ENCODE assay signal across 34 cellular contexts in the genomic region with DNA sequence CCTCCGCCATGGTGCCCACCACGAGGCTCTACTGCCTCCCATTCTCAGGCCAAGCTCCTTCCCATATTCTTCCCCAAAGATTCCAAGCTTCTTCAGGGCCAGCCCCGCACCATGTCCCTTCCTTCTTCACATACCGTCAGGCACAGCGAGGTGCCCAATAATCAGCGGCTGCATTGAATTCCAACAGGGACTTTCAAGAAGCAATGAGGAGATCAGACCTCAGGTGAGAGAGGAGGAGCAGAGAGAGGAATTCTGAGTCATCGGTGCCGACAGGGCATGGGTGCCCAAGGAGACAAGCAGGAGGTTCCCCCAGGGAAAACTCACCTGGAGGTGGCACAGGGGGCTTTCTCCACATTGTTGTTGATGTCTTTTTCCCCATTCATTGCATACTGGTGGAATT. TPM values are rescaled to one million over a fixed set of nuclear protein-coding genes. Genes with fewer than 3 reads are reported as not detected.
"Had no signal": no experiment of that assay in that cellular context is flagged by ENCODE, and none has a peak within 500 bp of the region (broad histone marks: within the 10 kb centered on the region; RNA-seq: fewer than 3 reads in every experiment).

No MANE protein-coding gene starts in this region.

- H3K36me3 Mint-ChIP-seq: activated CD4-positive, alpha-beta memory T cell treated with anti-CD3 and anti-CD28 coated beads for 36 hours; activated naive CD4-positive, alpha-beta T cell treated with anti-CD3 and anti-CD28 coated beads, Interleukin-2, amount 50 U/mL, for 72 hours had no signal

- DNase-seq: activated B cell treated with CpG ODN at 0.5 μM for 24 hours; activated CD4-positive, alpha-beta memory T cell treated with anti-CD3 and anti-CD28 coated beads for 36 hours; activated CD4-positive, alpha-beta T cell treated with anti-CD3 and anti-CD28 coated beads for 4 hours; activated CD4-positive, alpha-beta T cell treated with anti-CD3 and anti-CD28 coated beads, Interleukin-2, amount 50 U/mL, for 1 hour; activated CD4-positive, CD25-positive, alpha-beta regulatory T cell treated with anti-CD3 and anti-CD28 coated beads, Interleukin-2, amount 50 U/mL, for 72 hours; activated CD8-positive, alpha-beta memory T cell treated with anti-CD3 and anti-CD28 coated beads, Interleukin-2, amount 50 U/mL, for 4 hours; activated gamma-delta T cell treated with Interleukin-2 at 50 U/mL for 16 hours; activated naive CD4-positive, alpha-beta T cell treated with anti-CD3 and anti-CD28 coated beads for 36 hours; activated T-cell treated with anti-CD3 and anti-CD28 coated beads for 4 hours; activated T-cell treated with anti-CD3 and anti-CD28 coated beads, Interleukin-2, amount 50 U/mL, for 4 hours; adrenal gland; body of pancreas; caudate nucleus; NCI-H1105 treated with DMSO at 0.1 percent for 48 hours; NCI-H1436; NCI-H1694; NCI-H1930; NCI-H2081 treated with DMSO at 0.1 percent for 48 hours; NCI-H226; NCI-H446 treated with DMSO at 0.1 percent for 48 hours; NCI-H524 treated with DMSO at 0.1 percent for 48 hours; PC-3; SIG-M5; T-helper 1 cell; T-helper 2 cell; T-helper 9 cell had no signal

- H3K9me3 Mint-ChIP-seq: activated B cell treated with CpG ODN at 0.5 μM for 24 hours; activated CD4-positive, alpha-beta memory T cell treated with anti-CD3 and anti-CD28 coated beads for 36 hours; activated naive CD4-positive, alpha-beta T cell treated with anti-CD3 and anti-CD28 coated beads for 36 hours; activated naive CD4-positive, alpha-beta T cell treated with anti-CD3 and anti-CD28 coated beads, Interleukin-2, amount 50 U/mL, for 72 hours; activated T-cell treated with anti-CD3 and anti-CD28 coated beads, Interleukin-2, amount 50 U/mL, for 4 hours; activated T-helper 1 cell treated with anti-CD3 and anti-CD28 coated beads, Interleukin-12 subunit alpha, Interleukin-12 subunit beta, Interleukin-2, Interleukin-4 antibody, amounts not matched to agents 30 ng/mL and 10 ng/mL and 1 ng/mL, durations not matched to agents 14 hours and 24 hours and 36 hours had no signal

- H3K27me3 ChIP-seq: adrenal gland had no signal

- H3K36me3 ChIP-seq: adrenal gland, breast epithelium had no signal

- H3K4me3 Mint-ChIP-seq: activated B cell treated with CpG ODN at 0.5 μM for 24 hours; activated CD4-positive, alpha-beta memory T cell treated with anti-CD3 and anti-CD28 coated beads for 36 hours; activated naive CD4-positive, alpha-beta T cell treated with anti-CD3 and anti-CD28 coated beads for 36 hours; activated T-cell treated with anti-CD3 and anti-CD28 coated beads, Interleukin-2, amount 50 U/mL, for 4 hours; activated T-helper 1 cell treated with anti-CD3 and anti-CD28 coated beads, Interleukin-12 subunit alpha, Interleukin-12 subunit beta, Interleukin-2, Interleukin-4 antibody, amounts not matched to agents 30 ng/mL and 10 ng/mL and 1 ng/mL, durations not matched to agents 14 hours and 24 hours and 36 hours had no signal

- ATAC-seq: activated T-cell treated with anti-CD3 and anti-CD28 coated beads, Interleukin-2, amount 50 U/mL, for 4 hours; body of pancreas; PC-3; Right ventricle myocardium inferior; SK-N-SH treated with all-trans-retinoic acid at 6 μM for 48 hours had no signal

- H3K27ac ChIP-seq: adrenal gland, body of pancreas, breast epithelium, RWPE1, VCaP had no signal

- H3K27ac Mint-ChIP-seq: activated B cell treated with CpG ODN at 0.5 μM for 24 hours; activated CD4-positive, alpha-beta memory T cell treated with anti-CD3 and anti-CD28 coated beads for 36 hours; activated naive CD4-positive, alpha-beta T cell treated with anti-CD3 and anti-CD28 coated beads for 36 hours; activated naive CD4-positive, alpha-beta T cell treated with anti-CD3 and anti-CD28 coated beads, Interleukin-2, amount 50 U/mL, for 72 hours; activated T-helper 1 cell treated with anti-CD3 and anti-CD28 coated beads, Interleukin-12 subunit alpha, Interleukin-12 subunit beta, Interleukin-2, Interleukin-4 antibody, amounts not matched to agents 30 ng/mL and 10 ng/mL and 1 ng/mL, durations not matched to agents 14 hours and 24 hours and 36 hours had no signal

- H3K9me3 ChIP-seq: adrenal gland, body of pancreas, breast epithelium had no signal

- H3K4me3 ChIP-seq: adrenal gland, body of pancreas, breast epithelium had no signal

RNA-seq across cellular contexts. Expression of gene NOS2, which starts 2.0 kb away (rescaled TPM):
- total RNA-seq: activated B cell treated with CpG ODN at 0.5 μM for 24 hours; activated naive CD4-positive, alpha-beta T cell treated with anti-CD3 and anti-CD28 coated beads, Interleukin-2, amount 50 U/mL, for 72 hours; activated T-cell treated with anti-CD3 and anti-CD28 coated beads, Interleukin-2, amount 50 U/mL, for 4 hours; activated T-helper 1 cell treated with anti-CD3 and anti-CD28 coated beads, Interleukin-12 subunit alpha, Interleukin-12 subunit beta, Interleukin-2, Interleukin-4 antibody, amounts not matched to agents 30 ng/mL and 10 ng/mL and 1 ng/mL, durations not matched to agents 14 hours and 24 hours and 36 hours; M059J; PC-3 had no signal
